ENCODE assay signal across 1 cellular context in genomic region chr5:90982576-90982975, GRCh38.
TF ChIP-seq lines count a peak whose summit lies in the region.

No MANE protein-coding gene starts in this region.

TF ChIP-seq in K562, 482 proteins besides CTCF, POLR2A, EP300 and RAD21 (continued from another document):
- TF ChIP-seq RBM25 (IDR thresholded peaks at IDR 0.05; ENCODE audit: low read depth, low read length, severe bottlenecking) (no peak), PTRF (tag; IDR thresholded peaks at IDR 0.05) (no peak)
- TF ChIP-seq, protein P1, sequence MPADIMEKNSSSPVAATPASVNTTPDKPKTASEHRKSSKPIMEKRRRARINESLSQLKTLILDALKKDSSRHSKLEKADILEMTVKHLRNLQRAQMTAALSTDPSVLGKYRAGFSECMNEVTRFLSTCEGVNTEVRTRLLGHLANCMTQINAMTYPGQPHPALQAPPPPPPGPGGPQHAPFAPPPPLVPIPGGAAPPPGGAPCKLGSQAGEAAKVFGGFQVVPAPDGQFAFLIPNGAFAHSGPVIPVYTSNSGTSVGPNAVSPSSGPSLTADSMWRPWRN (IDR thresholded peaks at IDR 0.05; ENCODE audit: low read depth) = peak; percentile 10; the same call in 1 of the 2 replicates
